ENCODE assay signal across 8 cellular contexts in the genomic region with DNA sequence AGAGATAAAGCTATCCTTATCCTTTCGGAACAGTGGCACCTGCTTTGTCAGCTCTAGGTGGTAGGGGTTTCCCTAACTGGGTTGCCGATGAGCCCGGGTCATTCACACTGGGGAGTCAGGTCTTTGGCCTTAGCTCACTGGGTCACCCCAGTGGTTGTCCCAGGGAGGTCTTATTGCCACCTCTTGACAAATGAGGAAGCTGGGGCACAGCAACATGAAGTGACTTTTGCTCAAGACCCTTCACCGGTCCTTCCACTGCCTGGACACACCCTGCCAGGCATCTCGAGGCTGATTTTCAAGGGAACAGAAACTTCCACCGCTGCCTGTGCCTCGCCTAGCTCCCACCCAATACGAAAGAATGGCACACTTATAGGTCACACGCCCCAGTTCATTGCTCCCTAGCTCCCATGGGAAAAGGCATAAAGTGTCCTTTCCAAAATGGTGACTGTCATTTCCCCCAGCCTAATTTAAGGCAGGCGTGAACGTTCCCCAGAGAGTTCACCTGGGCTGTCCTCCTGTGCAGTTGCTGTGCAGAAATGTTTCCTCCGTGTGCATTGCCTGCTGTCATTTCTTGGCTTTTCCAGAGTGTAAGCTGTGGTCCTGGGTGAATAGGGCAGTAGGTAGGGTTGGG.
A peak's percentile ranks its signal among the peaks of the same experiment; 100 is the strongest.
DNase-seq lines count a peak whose midpoint lies in the region; ATAC-seq and TF ChIP-seq lines count a peak whose summit lies in the region.

No MANE protein-coding gene starts in this region.

- H2BK5ac ChIP-seq in H9 (ENCODE audit: insufficient read length, low read length) = no peak overlapping the region

- WGBS in H9 (ENCODE audit: extremely low coverage, insufficient read length, low lambda C conversion rate) = no CpG with 5 or more reads among the region's 12 CpGs

- H3K79me1 ChIP-seq in H9 (ENCODE audit: insufficient read depth, low read depth, low read length, poor library complexity, severe bottlenecking) = no peaks in the 10 kb centered on the region

- H3K9me3 Mint-ChIP-seq in H9 = no peaks in the 10 kb centered on the region
- no peaks in the 10 kb centered on the region for H3K9me3 Mint-ChIP-seq in T-cell
- H3K9me3 Mint-ChIP-seq in CD8-positive, alpha-beta T cell = no peaks in the 10 kb centered on the region

- peaks cover 25 to 31% of the 10 kb centered on the region in 2 experiments for H3K4me1 Mint-ChIP-seq in H9
- peaks cover 39 to 53% (median 46%) of the 10 kb centered on the region in 3 donors for H3K4me1 Mint-ChIP-seq in T-cell
- H3K4me1 Mint-ChIP-seq in CD8-positive, alpha-beta T cell (ENCODE audit: low read depth) = peaks cover 36% of the 10 kb centered on the region

- H2AK5ac ChIP-seq in H9 (ENCODE audit: insufficient read length, low read length) = no peak overlapping the region

- H3K23ac ChIP-seq in H9 (ENCODE audit: insufficient read length, low read depth, low read length) = no peak overlapping the region

- H3K4me2 ChIP-seq in H9 (ENCODE audit: insufficient read depth, insufficient read length, low read length) = no peak overlapping the region

- no peak overlapping the region for H3K4ac ChIP-seq in H9 (ENCODE audit: low read depth, low read length)

- H4K20me1 ChIP-seq in H9 (ENCODE audit: control insufficient read depth, insufficient read depth, insufficient read length) = no peaks in the 10 kb centered on the region

- H4K5ac ChIP-seq in H9 (ENCODE audit: insufficient read length, low read depth, low read length) = no peak overlapping the region

- H3K23me2 ChIP-seq in H9 (ENCODE audit: insufficient read length, low read depth, low read length, poor library complexity, severe bottlenecking) = no peaks in the 10 kb centered on the region

- no peak for TF ChIP-seq POLR2A in uterus (IDR thresholded peaks at IDR 0.05)

- H3K9me3 ChIP-seq in H9 (ENCODE audit: control insufficient read depth, low read depth, low read length) (no peaks in the 10 kb centered on the region), mucosa of rectum (ENCODE audit: control insufficient read depth in 2 of 2, low read length in 2 of 2) (no peaks in the 10 kb centered on the region), uterus (no peaks in the 10 kb centered on the region)
- H3K9me3 ChIP-seq in CD8-positive, alpha-beta T cell (ENCODE audit: low read length) = no peaks in the 10 kb centered on the region

- no peak overlapping the region for H2AFZ ChIP-seq in H9 (ENCODE audit: low read length)

- DNase-seq in H9 (peak; percentile 27), T-cell (no peak), uterus (no peak), Right ventricle myocardium inferior (ENCODE audit: missing footprints) (no peak)
- no peak for DNase-seq in CD8-positive, alpha-beta T cell

- peaks cover 10% of the 10 kb centered on the region; the same call in 1 of the 2 replicates for H3K4me1 ChIP-seq in H9 (ENCODE audit: insufficient read depth, low read length)
- peaks cover 31 to 35% of the 10 kb centered on the region in 2 donors for H3K4me1 ChIP-seq in mucosa of rectum (ENCODE audit: control insufficient read depth in 2 of 2, insufficient read depth in 2 of 2, low read length in 2 of 2)
- no peaks in the 10 kb centered on the region for H3K4me1 ChIP-seq in uterus
- H3K4me1 ChIP-seq in CD8-positive, alpha-beta T cell (ENCODE audit: insufficient read depth, low read length) = peaks cover 27% of the 10 kb centered on the region

- peak overlapping the region in 1 of 3 experiments; percentile 57; a peak in 1 of 7 replicates for H3K27ac Mint-ChIP-seq in H9
- peak overlapping the region in 1 of 2 donors; percentile 72 for H3K27ac Mint-ChIP-seq in T-cell
- no peak overlapping the region for H3K27ac Mint-ChIP-seq in CD8-positive, alpha-beta T cell

- no peak overlapping the region for H2BK120ac ChIP-seq in H9 (ENCODE audit: low read depth, low read length, poor library complexity, severe bottlenecking)

- CTCF ChIA-PET in T-cell (lab: Charles Lee) = interaction anchor here (1.7 kb wide), 2 partner anchors 10 to 159 kb away, joined by 4 to 6 read pairs; no protein-coding TSS in a partner anchor
- CTCF ChIA-PET in CD8-positive, alpha-beta T cell (lab: Charles Lee) = interaction anchor here (1.0 to 4.9 kb wide), 7 partner anchors 10 to 233 kb away, joined by 3 to 36 read pairs (median 5); no protein-coding TSS in a partner anchor

- H4K8ac ChIP-seq in H9 (replicated peaks; ENCODE audit: insufficient read length, low read depth, low read length) = no peak overlapping the region

- TF ChIP-seq CTCF in GM12873 (IDR thresholded peaks at IDR 0.05; ENCODE audit: insufficient read depth, low read depth, low read length, missing control alignments) = peak; percentile 11
- no peak for TF ChIP-seq CTCF in H9 (conservative IDR thresholded peaks at IDR 0.05)
- TF ChIP-seq CTCF in uterus (IDR thresholded peaks at IDR 0.05) = no peak
- TF ChIP-seq CTCF in CD8-positive, alpha-beta T cell (IDR thresholded peaks at IDR 0.05) = no peak

- H3T11ph ChIP-seq in H9 (ENCODE audit: low read length) = no peak overlapping the region

- H2BK20ac ChIP-seq in H9 (ENCODE audit: low read depth, low read length, poor library complexity, severe bottlenecking) = no peak overlapping the region

- no peak overlapping the region for H2BK12ac ChIP-seq in H9 (ENCODE audit: insufficient read length, low read depth, low read length)

- H3K18ac ChIP-seq in H9 (ENCODE audit: insufficient read length, low read depth, low read length) = no peak overlapping the region

- H3K56ac ChIP-seq in H9 (ENCODE audit: insufficient read length, low read depth, low read length) = no peak overlapping the region

- H2BK15ac ChIP-seq in H9 (ENCODE audit: low read depth, low read length) = no peak overlapping the region

- no peaks in the 10 kb centered on the region for H3K79me2 ChIP-seq in H9 (ENCODE audit: insufficient read depth, low read length)

- ATAC-seq in T-cell (replicated peaks in 1 of 4) (peak in 1 of 4 experiments; percentile 5), GM21381 (IDR thresholded peaks at IDR 0.05; ENCODE audit: unreplicated experiment) (no peak), Right ventricle myocardium inferior (no peak)
- no peak for ATAC-seq in CD8-positive, alpha-beta T cell

- H3K27ac ChIP-seq in H9 (ENCODE audit: insufficient read length, low read depth, low read length) (no peak overlapping the region), mucosa of rectum (ENCODE audit: low read depth in 2 of 2, low read length in 2 of 2) (peak overlapping the region; percentile 73 to 84), uterus (no peak overlapping the region)
- no peak overlapping the region for H3K27ac ChIP-seq in CD8-positive, alpha-beta T cell (ENCODE audit: low read depth, low read length)

- no peak overlapping the region for H4K91ac ChIP-seq in H9 (ENCODE audit: insufficient read length, low read depth, low read length)

- intact Hi-C loops in uterus (cut with DNase I; ENCODE audit: low total_unique reads) (no loop called here), Right ventricle myocardium inferior (cut with DNase I) (no loop called here)
- intact Hi-C loops in CD8-positive, alpha-beta T cell (cut with DNase I, micrococcal nuclease) = no loop called here

- no peaks in the 10 kb centered on the region for H3K27me3 ChIP-seq in H9 (ENCODE audit: insufficient read depth, low read length)
- no peaks in the 10 kb centered on the region for H3K27me3 ChIP-seq in mucosa of rectum (ENCODE audit: control insufficient read depth in 2 of 2, insufficient read depth in 2 of 2, low read length in 2 of 2)
- H3K27me3 ChIP-seq in uterus = no peaks in the 10 kb centered on the region
- H3K27me3 ChIP-seq in CD8-positive, alpha-beta T cell (ENCODE audit: insufficient read depth, low read length) = no peaks in the 10 kb centered on the region

- H3K14ac ChIP-seq in H9 (ENCODE audit: insufficient read depth, low read length) = no peak overlapping the region

- POLR2A ChIA-PET in T-cell (lab: Charles Lee) = interaction anchor here in 1 of 2 donors (0.7 kb wide), 1 partner anchor 21 kb away, joined by 4 read pairs; no protein-coding TSS in a partner anchor
- POLR2A ChIA-PET in CD8-positive, alpha-beta T cell (lab: Charles Lee) = interaction anchor here (0.7 to 1.9 kb wide), 5 partner anchors 10 to 174 kb away, joined by 3 to 4 read pairs (median 4); no protein-coding TSS in a partner anchor

- no peaks in the 10 kb centered on the region for H3K36me3 Mint-ChIP-seq in H9 (ENCODE audit: insufficient read depth in 1 of 3, low read depth in 3 of 3)
- H3K36me3 Mint-ChIP-seq in T-cell = no peaks in the 10 kb centered on the region
- H3K36me3 Mint-ChIP-seq in CD8-positive, alpha-beta T cell = no peaks in the 10 kb centered on the region

- H3K4me3 Mint-ChIP-seq in H9 (no peak overlapping the region; a peak in 1 of 5 replicates), T-cell (peak overlapping the region in 2 of 3 donors; percentile 50 to 75)
- H3K4me3 Mint-ChIP-seq in CD8-positive, alpha-beta T cell = no peak overlapping the region

- H3K36me3 ChIP-seq in mucosa of rectum (ENCODE audit: control insufficient read depth in 2 of 2, insufficient read depth in 2 of 2, low read length in 2 of 2) (no peaks in the 10 kb centered on the region), uterus (no peaks in the 10 kb centered on the region)
- no peaks in the 10 kb centered on the region for H3K36me3 ChIP-seq in CD8-positive, alpha-beta T cell (ENCODE audit: insufficient read depth, low read length)

- H3K27me3 Mint-ChIP-seq in H9 (ENCODE audit: low read depth) (peaks cover 23% of the 10 kb centered on the region), T-cell (no peaks in the 10 kb centered on the region)
- H3K27me3 Mint-ChIP-seq in CD8-positive, alpha-beta T cell (ENCODE audit: low read depth) = no peaks in the 10 kb centered on the region

- no peak overlapping the region for H3K9ac ChIP-seq in H9 (ENCODE audit: extremely low read depth, insufficient read length, low read length)
- peak overlapping the region; percentile 11 to 45 for H3K9ac ChIP-seq in mucosa of rectum (ENCODE audit: low read depth in 1 of 2, low read length in 2 of 2)

- H3K4me3 ChIP-seq in mucosa of rectum (ENCODE audit: low read length in 2 of 2) (peak overlapping the region; percentile 8 to 34), uterus (no peak overlapping the region)
- H3K4me3 ChIP-seq in CD8-positive, alpha-beta T cell (ENCODE audit: low read depth, low read length) = no peak overlapping the region

Comparison
In these comparisons a context has a peak if more than half of its experiments do, and no peak if none do; other contexts are left out.
1. H3K27ac ChIP-seq: peak in mucosa of rectum (2 of 2); none in H9 (single experiment), uterus (0 of 2) and CD8-positive, alpha-beta T cell (single experiment).
2. H3K4me3 Mint-ChIP-seq: peak in T-cell (2 of 3); none in H9 (0 of 2) and CD8-positive, alpha-beta T cell (single experiment).
3. H3K4me3 ChIP-seq: peak in mucosa of rectum (2 of 2); none in uterus (0 of 2) and CD8-positive, alpha-beta T cell (single experiment).